In genomic region chr9:127917603-127918002, GRCh38 we compare ENCODE assay signal across 8 cellular contexts. TPM values are rescaled to one million over a fixed set of nuclear protein-coding genes. Genes with fewer than 3 reads are reported as not detected.
A peak's percentile ranks its signal among the peaks of the same experiment; 100 is the strongest.
DNase-seq lines count a peak whose midpoint lies in the region; ATAC-seq and TF ChIP-seq lines count a peak whose summit lies in the region.

No MANE protein-coding gene starts in this region.

- no peaks in the 10 kb centered on the region for H3K36me3 Mint-ChIP-seq in neural crest cell (ENCODE audit: low read depth)

- H3K9ac ChIP-seq in adipocyte (ENCODE audit: low read length): peak overlapping the region; percentile 80

- DNase-seq in adipocyte (ENCODE audit: low read depth): no peak
- no peak for DNase-seq in neural crest cell (ENCODE audit: low read depth, low spot score)
- DNase-seq in stimulated activated CD4-positive, alpha-beta T cell treated with anti-CD3 and anti-CD28 coated beads, Interleukin-12 subunit alpha, Interleukin-12 subunit beta, amount 100 ng/mL, for 4 hours: no peak
- DNase-seq in EL: no peak
- DNase-seq in glomerular visceral epithelial cell (ENCODE audit: extremely low spot score): no peak

- peaks cover 8% of the 10 kb centered on the region for H3K4me1 Mint-ChIP-seq in neural crest cell

- peaks cover 12% of the 10 kb centered on the region for H3K27me3 Mint-ChIP-seq in neural crest cell (ENCODE audit: low read depth)

- H4K20me1 ChIP-seq in DOHH2 (ENCODE audit: control insufficient read depth, insufficient read depth, low read depth, low read length): no peaks in the 10 kb centered on the region

- H3K27ac ChIP-seq in DOHH2 (ENCODE audit: low read depth, low read length): peak overlapping the region; percentile 69

- H3K9me3 Mint-ChIP-seq in neural crest cell: no peaks in the 10 kb centered on the region

- peaks cover 63% of the 10 kb centered on the region for H3K4me1 ChIP-seq in DOHH2 (ENCODE audit: control insufficient read depth, low read length)
- peaks cover 65% of the 10 kb centered on the region for H3K4me1 ChIP-seq in adipocyte (ENCODE audit: control insufficient read depth, insufficient read depth, low read length)

- peaks cover 30% of the 10 kb centered on the region for H3K36me3 ChIP-seq in DOHH2 (ENCODE audit: control insufficient read depth, low read length)
- peaks cover 17% of the 10 kb centered on the region for H3K36me3 ChIP-seq in adipocyte (ENCODE audit: control insufficient read depth, insufficient read depth, low read length, severe bottlenecking)

- H3K4me3 Mint-ChIP-seq in neural crest cell: peak overlapping the region; percentile 9

- TF ChIP-seq CTCF in DOHH2 (IDR thresholded peaks at IDR 0.05; ENCODE audit: low read depth, low read length, poor library complexity, severe bottlenecking) (no peak), neural crest cell (conservative IDR thresholded peaks at IDR 0.05) (no peak)

- H3K27me3 ChIP-seq in DOHH2 (ENCODE audit: control insufficient read depth, low read length) (peaks cover 7% of the 10 kb centered on the region), adipocyte (replicated peaks; ENCODE audit: control insufficient read depth, insufficient read depth, low read length) (no peaks in the 10 kb centered on the region)

- H3K4me2 ChIP-seq in DOHH2 (ENCODE audit: low read length): peak overlapping the region; percentile 90

- H3K27ac Mint-ChIP-seq in neural crest cell (ENCODE audit: unreplicated experiment): no peak overlapping the region

- no peaks in the 10 kb centered on the region for H3K9me3 ChIP-seq in DOHH2 (ENCODE audit: control insufficient read depth, insufficient read depth, low read length)
- H3K9me3 ChIP-seq in adipocyte (ENCODE audit: control insufficient read depth, low read length): no peaks in the 10 kb centered on the region

- no peaks in the 10 kb centered on the region for H3K9me2 ChIP-seq in DOHH2 (replicated peaks; ENCODE audit: control insufficient read depth, low read length)

- peaks cover 12% of the 10 kb centered on the region for H3F3A ChIP-seq in DOHH2 (ENCODE audit: control insufficient read depth, insufficient read depth)

- ATAC-seq in HG03354 (IDR thresholded peaks at IDR 0.05; ENCODE audit: poor library complexity, severe bottlenecking, unreplicated experiment) (peak; percentile 28), HG02571 (IDR thresholded peaks at IDR 0.05; ENCODE audit: unreplicated experiment) (no peak)

- peak overlapping the region; percentile 97 for H3K4me3 ChIP-seq in DOHH2 (ENCODE audit: low read length)
- H3K4me3 ChIP-seq in adipocyte (ENCODE audit: low read length): peak overlapping the region; percentile 59

- peaks cover 22% of the 10 kb centered on the region for H3K79me2 ChIP-seq in DOHH2 (ENCODE audit: control insufficient read depth, low read length)

RNA-seq across cellular contexts. Expression of gene ST6GALNAC4, which starts 0.8 kb away (rescaled TPM):
- 12.6 and 14.5 TPM in 2 replicates for total RNA-seq in neural crest cell

RNA-seq across cellular contexts. Expression of gene PIP5KL1, which starts 13.0 kb away (rescaled TPM):
- 2.6 and 3.4 TPM in 2 replicates for total RNA-seq in neural crest cell

RNA-seq across cellular contexts. Expression of gene ST6GALNAC6, which starts 18.2 kb away (rescaled TPM):
- 25.4 and 27.4 TPM in 2 replicates for total RNA-seq in neural crest cell

RNA-seq across cellular contexts. Expression of gene DPM2, which starts 20.1 kb away (rescaled TPM):
- 52.2 and 59.1 TPM in 2 replicates for total RNA-seq in neural crest cell

RNA-seq across cellular contexts. Expression of gene AK1, which starts 40.1 kb away (rescaled TPM):
- 39.6 and 45.5 TPM in 2 replicates for total RNA-seq in neural crest cell
